21 cellular contexts compared by ENCODE assay signal in the genomic region with DNA sequence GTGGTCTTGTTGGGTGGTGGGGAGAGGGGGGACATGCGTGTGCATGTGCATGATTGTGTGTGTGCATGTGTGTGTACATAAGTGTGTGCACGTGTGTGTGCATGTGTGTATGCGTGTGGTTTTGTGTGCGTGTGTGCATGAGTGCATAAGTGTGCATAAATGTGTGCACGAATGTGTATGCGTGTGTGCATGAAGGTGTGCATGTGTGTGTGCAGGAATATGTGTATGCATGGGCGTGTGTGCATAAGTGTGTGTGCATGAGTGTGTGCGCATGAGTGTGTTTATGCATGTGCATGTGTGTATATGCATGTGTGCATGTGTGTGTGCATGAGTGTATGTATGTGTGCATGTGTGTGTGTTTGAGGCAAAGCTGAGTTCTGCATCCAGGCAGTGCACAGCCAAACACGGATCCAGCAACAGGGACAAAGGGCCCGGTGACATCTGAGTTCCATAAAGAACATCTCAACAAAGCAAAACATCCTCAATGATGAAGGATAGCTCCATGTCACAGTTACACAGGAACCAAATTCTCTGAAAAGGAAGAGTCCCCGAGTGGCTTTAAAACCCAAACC.
DNase-seq lines count a peak whose midpoint lies in the region; ATAC-seq, FAIRE-seq and TF ChIP-seq lines count a peak whose summit lies in the region.
"Had no signal": no experiment of that assay in that cellular context is flagged by ENCODE, and none has a peak within 500 bp of the region (broad histone marks: within the 10 kb centered on the region; RNA-seq: fewer than 3 reads in every experiment).

No MANE protein-coding gene starts in this region.

- no peaks in the 10 kb centered on the region for H3K27me3 ChIP-seq in GM12878 (replicated peaks in 1 of 2; ENCODE audit: control insufficient read depth in 2 of 2, insufficient read depth in 2 of 2, low read length in 1 of 2)
- H3K27me3 ChIP-seq: BE2C had no signal

- no peaks in the 10 kb centered on the region for H4K20me1 ChIP-seq in GM12878 (ENCODE audit: control insufficient read depth, insufficient read depth)

- H3K4me3 ChIP-seq in GM12878: no peak overlapping the region

- POLR2A ChIA-PET in GM12878 (lab: Charles Lee): no interaction called here
- POLR2A ChIA-PET in MCF 10A (lab: Yijun Ruan, JAX): no interaction called here

- FAIRE-seq in H54 (lab: Jason Lieb, UNC): peak; percentile 84
- FAIRE-seq in GM12878 (lab: Jason Lieb, UNC): no peak
- FAIRE-seq in urothelium cell line (lab: Jason Lieb, UNC): peak; percentile 55
- FAIRE-seq: A204.1 had no signal

- intact Hi-C loops in GM12878 (cut with micrococcal nuclease; ENCODE audit: unreplicated experiment): no loop called here
- intact Hi-C loops in MCF 10A (cut with micrococcal nuclease): no loop called here
- intact Hi-C loops in activated CD4-positive, alpha-beta T cell treated with anti-CD3 and anti-CD28 coated beads, Interleukin-2, amount 10 ng/mL, durations not matched to agents 24 days and 14 days (cut with micrococcal nuclease): no loop called here

- in situ Hi-C loops in GM12878 (cut with MboI): no loop called here

- no peaks in the 10 kb centered on the region for H3K4me1 ChIP-seq in GM12878 (ENCODE audit: control insufficient read depth, insufficient read depth, low read length)
- H3K4me1 ChIP-seq: BE2C had no signal

- H3K4me3 Mint-ChIP-seq in nephron progenitor cell (no peak overlapping the region), mesothelial cell of epicardium (no peak overlapping the region), MCF 10A (ENCODE audit: unreplicated experiment) (no peak overlapping the region)
- no peak overlapping the region for H3K4me3 Mint-ChIP-seq in activated CD4-positive, alpha-beta T cell treated with anti-CD3 and anti-CD28 coated beads, Interleukin-2, amount 10 ng/mL, durations not matched to agents 24 days and 14 days
- H3K4me3 Mint-ChIP-seq: CD4-positive, CD25-positive, alpha-beta regulatory T cell; CD8-positive, alpha-beta memory T cell; HFFc6 had no signal

- BruUV-seq in GM12878 (replicated peaks; lab: Mats Ljungman, UMichigan) (no TSS peak), MCF 10A (replicated peaks; lab: Mats Ljungman, UMichigan) (no TSS peak)

- H3K4me1 Mint-ChIP-seq in nephron progenitor cell (peaks cover 17% of the 10 kb centered on the region), mesothelial cell of epicardium (peaks cover 6% of the 10 kb centered on the region), MCF 10A (ENCODE audit: insufficient read depth, unreplicated experiment) (no peaks in the 10 kb centered on the region)
- H3K4me1 Mint-ChIP-seq in activated CD4-positive, alpha-beta T cell treated with anti-CD3 and anti-CD28 coated beads, Interleukin-2, amount 10 ng/mL, durations not matched to agents 24 days and 14 days: no peaks in the 10 kb centered on the region
- H3K4me1 Mint-ChIP-seq: CD4-positive, CD25-positive, alpha-beta regulatory T cell; CD8-positive, alpha-beta memory T cell had no signal

- TF ChIP-seq CTCF in GM12878 (IDR thresholded peaks at IDR 0.05 in 2 of 3, conservative IDR thresholded peaks at IDR 0.05 in 1 of 3; ENCODE audit: control insufficient read depth in 2 of 3, extremely low read depth in 1 of 3, insufficient read depth in 1 of 3, low read depth in 3 of 3, low read length in 3 of 3): no peak
- TF ChIP-seq CTCF in nephron progenitor cell (IDR thresholded peaks at IDR 0.05): no peak
- no peak for TF ChIP-seq CTCF in mesothelial cell of epicardium (IDR thresholded peaks at IDR 0.05; ENCODE audit: unreplicated experiment)
- no peak for TF ChIP-seq CTCF in MCF 10A (IDR thresholded peaks at IDR 0.05; ENCODE audit: unreplicated experiment)

- RAD21 ChIA-PET in GM12878 (lab: Charles Lee; ENCODE audit: unreplicated experiment): no interaction called here

- H3K36me3 Mint-ChIP-seq in nephron progenitor cell (ENCODE audit: low read depth): peaks cover 8% of the 10 kb centered on the region
- peaks cover 7% of the 10 kb centered on the region for H3K36me3 Mint-ChIP-seq in mesothelial cell of epicardium
- no peaks in the 10 kb centered on the region for H3K36me3 Mint-ChIP-seq in MCF 10A (ENCODE audit: insufficient read depth, unreplicated experiment)
- no peaks in the 10 kb centered on the region for H3K36me3 Mint-ChIP-seq in activated CD4-positive, alpha-beta T cell treated with anti-CD3 and anti-CD28 coated beads, Interleukin-2, amount 10 ng/mL, durations not matched to agents 24 days and 14 days (ENCODE audit: low read depth)
- H3K36me3 Mint-ChIP-seq: CD4-positive, CD25-positive, alpha-beta regulatory T cell; CD8-positive, alpha-beta memory T cell had no signal

- 41% methylated on average over 11 of the region's 11 CpGs for WGBS in GM12878 (ENCODE audit: insufficient coverage, insufficient replicate concordance, low lambda C conversion rate, missing lambda C conversion rate)

- no peak for TF ChIP-seq RAD21 in GM12878 (IDR thresholded peaks at IDR 0.05; ENCODE audit: insufficient read depth, low read depth, low read length)

- SMC1A ChIA-PET in GM12878 (lab: Charles Lee; ENCODE audit: uncharacterized antibody, unreplicated experiment): no interaction called here

- H3K79me2 ChIP-seq in GM12878 (ENCODE audit: control insufficient read depth, insufficient read depth, low read length): no peaks in the 10 kb centered on the region

- CTCF ChIA-PET in GM12878 (lab: Yijun Ruan, JAX): no interaction called here
- CTCF ChIA-PET in MCF 10A (lab: Yijun Ruan, JAX): interaction anchor here (0.6 kb wide), 1 partner anchor 307 kb away, joined by 3 read pairs; no protein-coding TSS in a partner anchor

- no peak overlapping the region for H3K4me2 ChIP-seq in GM12878 (ENCODE audit: control insufficient read depth, insufficient read depth)
- H3K4me2 ChIP-seq: KMS-11 had no signal

- no peak for ATAC-seq in GM12878

- H3K9me3 Mint-ChIP-seq in nephron progenitor cell (peaks cover 21% of the 10 kb centered on the region), mesothelial cell of epicardium (peaks cover 12% of the 10 kb centered on the region), MCF 10A (ENCODE audit: unreplicated experiment) (peaks cover 7% of the 10 kb centered on the region)
- H3K9me3 Mint-ChIP-seq in activated CD4-positive, alpha-beta T cell treated with anti-CD3 and anti-CD28 coated beads, Interleukin-2, amount 10 ng/mL, durations not matched to agents 24 days and 14 days: peaks cover 4% of the 10 kb centered on the region

- no peak overlapping the region for H2AFZ ChIP-seq in GM12878 (ENCODE audit: control insufficient read depth, low read depth, low read length)

- H3K9me3 ChIP-seq in GM12878 (replicated peaks; ENCODE audit: control insufficient read depth, insufficient read depth, low read length): no peaks in the 10 kb centered on the region
- H3K9me3 ChIP-seq: BE2C had no signal

- no peak for TF ChIP-seq EP300 in GM12878 (IDR thresholded peaks at IDR 0.05; ENCODE audit: borderline replicate concordance in 1 of 2, control insufficient read depth in 1 of 2, low read depth in 2 of 2, low read length in 2 of 2)

- no peak overlapping the region for H3K27ac ChIP-seq in GM12878 (ENCODE audit: control insufficient read depth, insufficient read depth)
- H3K27ac ChIP-seq: KMS-11 had no signal

- no peaks in the 10 kb centered on the region for H3K36me3 ChIP-seq in GM12878 (ENCODE audit: control insufficient read depth in 2 of 2, insufficient read depth in 2 of 2, low read length in 1 of 2)
- H3K36me3 ChIP-seq: BE2C had no signal

- DNase-seq in H54 (ENCODE audit: insufficient read length, low spot score): no peak
- DNase-seq in GM12878 (ENCODE audit: low read depth, low spot score): no peak
- no peak for DNase-seq in nephron progenitor cell
- DNase-seq in urothelium cell line (ENCODE audit: low spot score): no peak
- no peak for DNase-seq in mesothelial cell of epicardium (ENCODE audit: low spot score in 2 of 2, unreplicated experiment in 2 of 2)
- no peak for DNase-seq in MCF 10A (ENCODE audit: unreplicated experiment)
- no peak for DNase-seq in activated CD4-positive, alpha-beta T cell treated with anti-CD3 and anti-CD28 coated beads, Interleukin-2, amount 10 ng/mL, durations not matched to agents 24 days and 14 days
- DNase-seq: ACHN; BE2C; C1 segment of cervical spinal cord; CD4-positive, CD25-positive, alpha-beta regulatory T cell; CD8-positive, alpha-beta memory T cell; COR-L47; DMS 273 treated with DMSO at 0.1 percent for 48 hours; DMS53; DND-41; EL; HCEC 1CT; HFFc6 had no signal

- TF ChIP-seq POLR2A in H54 (IDR thresholded peaks at IDR 0.05; ENCODE audit: low read depth, low read length): no peak
- no peak for TF ChIP-seq POLR2A in GM12878 (IDR thresholded peaks at IDR 0.05; ENCODE audit: low read depth, low read length)

- H3K27me3 Mint-ChIP-seq in nephron progenitor cell (ENCODE audit: low read depth, poor library complexity): peaks cover 8% of the 10 kb centered on the region
- no peaks in the 10 kb centered on the region for H3K27me3 Mint-ChIP-seq in mesothelial cell of epicardium (ENCODE audit: low read depth)
- peaks cover 7% of the 10 kb centered on the region for H3K27me3 Mint-ChIP-seq in MCF 10A (ENCODE audit: insufficient read depth, unreplicated experiment)
- H3K27me3 Mint-ChIP-seq in activated CD4-positive, alpha-beta T cell treated with anti-CD3 and anti-CD28 coated beads, Interleukin-2, amount 10 ng/mL, durations not matched to agents 24 days and 14 days: peaks cover 2% of the 10 kb centered on the region

- no peak overlapping the region for H3K9ac ChIP-seq in GM12878 (ENCODE audit: control insufficient read depth, insufficient read depth, low read length)
- H3K9ac ChIP-seq: KMS-11 had no signal

- H3K27ac Mint-ChIP-seq in nephron progenitor cell: peak overlapping the region; percentile 76
- no peak overlapping the region for H3K27ac Mint-ChIP-seq in mesothelial cell of epicardium
- no peak overlapping the region for H3K27ac Mint-ChIP-seq in MCF 10A (ENCODE audit: low read depth, unreplicated experiment)
- H3K27ac Mint-ChIP-seq in activated CD4-positive, alpha-beta T cell treated with anti-CD3 and anti-CD28 coated beads, Interleukin-2, amount 10 ng/mL, durations not matched to agents 24 days and 14 days: no peak overlapping the region
- H3K27ac Mint-ChIP-seq: CD4-positive, CD25-positive, alpha-beta regulatory T cell; CD8-positive, alpha-beta memory T cell; HFFc6 had no signal

TF ChIP-seq in GM12878, 131 proteins besides CTCF, POLR2A, EP300 and RAD21:
- TF ChIP-seq BCL3 (IDR thresholded peaks at IDR 0.05; ENCODE audit: borderline replicate concordance, insufficient read depth, low read depth, low read length, poor library complexity, severe bottlenecking) (peak; percentile 30), TAF1 (IDR thresholded peaks at IDR 0.05; ENCODE audit: borderline replicate concordance, low read depth, low read length) (no peak)
